ENCODE assay signal across 16 cellular contexts in the genomic region with DNA sequence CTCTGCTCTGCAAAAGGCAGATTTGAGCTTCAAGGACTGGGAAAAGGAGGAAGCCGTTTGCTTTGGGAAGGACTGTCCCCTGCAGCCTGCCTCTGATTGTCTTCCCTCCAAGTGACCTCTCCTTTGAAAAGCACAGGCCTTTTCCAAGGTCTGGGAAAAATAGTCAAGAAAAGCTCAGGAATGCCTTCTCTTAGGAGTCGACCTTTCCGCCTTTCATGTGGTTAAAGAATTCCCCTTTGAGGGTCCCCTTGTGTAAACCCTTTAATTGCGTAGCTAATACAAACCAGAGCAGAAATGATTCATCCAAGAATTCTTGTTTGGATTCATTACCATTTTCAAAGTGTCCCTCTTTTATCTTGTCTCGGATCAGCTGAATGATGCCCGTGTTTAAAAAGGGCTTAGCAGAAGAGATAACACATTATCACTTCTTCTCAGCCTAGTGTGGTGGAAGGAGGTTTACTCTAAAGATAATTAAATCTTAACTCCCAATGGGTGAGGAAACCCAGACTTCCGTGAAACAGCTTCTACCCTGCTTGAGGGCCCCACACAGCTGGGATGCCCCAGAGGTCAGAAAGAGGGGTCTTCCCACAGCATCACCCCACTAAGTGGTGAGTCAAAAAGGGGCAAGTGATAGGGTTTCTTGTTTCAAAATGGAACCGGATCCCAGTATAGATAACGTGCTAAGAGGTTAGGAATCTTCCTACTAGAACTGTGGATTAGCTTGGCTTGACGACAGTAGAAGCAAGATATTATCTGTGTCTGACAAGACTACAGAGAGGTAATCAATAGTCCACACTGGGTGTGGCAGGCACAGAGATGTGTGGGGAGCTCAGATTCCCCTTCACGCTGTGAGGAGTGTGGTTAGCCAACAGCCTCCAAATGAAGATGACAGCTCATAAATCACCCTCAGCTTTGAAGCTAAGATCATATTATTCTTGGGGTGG.
A peak's percentile ranks its signal among the peaks of the same experiment; 100 is the strongest.
DNase-seq lines count a peak whose midpoint lies in the region; ATAC-seq, FAIRE-seq and TF ChIP-seq lines count a peak whose summit lies in the region.
"Had no signal": no experiment of that assay in that cellular context is flagged by ENCODE, and none has a peak within 500 bp of the region (broad histone marks: within the 10 kb centered on the region; RNA-seq: fewer than 3 reads in every experiment).

No MANE protein-coding gene starts in this region.

- no peak for TF ChIP-seq POLR2A in H54 (IDR thresholded peaks at IDR 0.05; ENCODE audit: low read depth, low read length)

- peak overlapping the region; percentile 18 for H3K27ac Mint-ChIP-seq in activated CD8-positive, alpha-beta memory T cell treated with anti-CD3 and anti-CD28 coated beads, Interleukin-2, amount 10 ng/mL, durations not matched to agents 7 days and 5 days
- H3K27ac Mint-ChIP-seq in stimulated activated memory B cell treated with anti-CD40 and anti-IgM and Interleukin-4, amounts not matched to agents 10 μg/mL and 1 μg/mL and 100 μg/mL, for 72 hours, result no peak overlapping the region
- H3K27ac Mint-ChIP-seq: T-helper 1 cell treated with Interleukin-12 subunit alpha and Interleukin-12 subunit beta and Interleukin-4 antibody, amounts not matched to agents 30 μg/mL and 1 μg/mL, for 36 hours had no signal

- no peak overlapping the region for H3K4me3 ChIP-seq in fibroblast of the aortic adventitia (ENCODE audit: low read depth, low read length)
- H3K4me3 ChIP-seq: gastroesophageal sphincter, tibial artery had no signal

- H3K9me3 Mint-ChIP-seq in activated CD8-positive, alpha-beta memory T cell treated with anti-CD3 and anti-CD28 coated beads, Interleukin-2, amount 10 ng/mL, durations not matched to agents 7 days and 5 days (ENCODE audit: low read depth), result no peaks in the 10 kb centered on the region
- H3K9me3 Mint-ChIP-seq in stimulated activated memory B cell treated with anti-CD40 and anti-IgM and Interleukin-4, amounts not matched to agents 10 μg/mL and 1 μg/mL and 100 μg/mL, for 72 hours, result peaks cover 7% of the 10 kb centered on the region

- peaks cover 3% of the 10 kb centered on the region for H3K36me3 Mint-ChIP-seq in activated CD8-positive, alpha-beta memory T cell treated with anti-CD3 and anti-CD28 coated beads, Interleukin-2, amount 10 ng/mL, durations not matched to agents 7 days and 5 days
- no peaks in the 10 kb centered on the region for H3K36me3 Mint-ChIP-seq in stimulated activated memory B cell treated with anti-CD40 and anti-IgM and Interleukin-4, amounts not matched to agents 10 μg/mL and 1 μg/mL and 100 μg/mL, for 72 hours

- CTCF ChIA-PET in activated CD8-positive, alpha-beta memory T cell treated with anti-CD3 and anti-CD28 coated beads, Interleukin-2, amount 10 ng/mL, durations not matched to agents 7 days and 5 days (lab: Charles Lee), result interaction anchor here (1.3 kb wide), 1 partner anchor 14 kb away, joined by 3 read pairs; no protein-coding TSS in a partner anchor

- no peaks in the 10 kb centered on the region for H3K27me3 Mint-ChIP-seq in activated CD8-positive, alpha-beta memory T cell treated with anti-CD3 and anti-CD28 coated beads, Interleukin-2, amount 10 ng/mL, durations not matched to agents 7 days and 5 days
- peaks cover 38% of the 10 kb centered on the region for H3K27me3 Mint-ChIP-seq in stimulated activated memory B cell treated with anti-CD40 and anti-IgM and Interleukin-4, amounts not matched to agents 10 μg/mL and 1 μg/mL and 100 μg/mL, for 72 hours

- TF ChIP-seq CTCF in fibroblast of the aortic adventitia (IDR thresholded peaks at IDR 0.05; ENCODE audit: insufficient read depth, low read length), result no peak

- H3K4me3 Mint-ChIP-seq in activated CD8-positive, alpha-beta memory T cell treated with anti-CD3 and anti-CD28 coated beads, Interleukin-2, amount 10 ng/mL, durations not matched to agents 7 days and 5 days, result no peak overlapping the region
- no peak overlapping the region for H3K4me3 Mint-ChIP-seq in stimulated activated memory B cell treated with anti-CD40 and anti-IgM and Interleukin-4, amounts not matched to agents 10 μg/mL and 1 μg/mL and 100 μg/mL, for 72 hours
- H3K4me3 Mint-ChIP-seq: nephron; T-helper 1 cell treated with Interleukin-12 subunit alpha and Interleukin-12 subunit beta and Interleukin-4 antibody, amounts not matched to agents 30 μg/mL and 1 μg/mL, for 36 hours had no signal

- no peak for FAIRE-seq in H54 (lab: Jason Lieb, UNC)
- FAIRE-seq: D721Med had no signal

- peak; percentile 88 for ATAC-seq in activated CD8-positive, alpha-beta memory T cell treated with anti-CD3 and anti-CD28 coated beads, Interleukin-2, amount 10 ng/mL, durations not matched to agents 7 days and 5 days
- peak; percentile 6 for ATAC-seq in stimulated activated memory B cell treated with anti-CD40 and anti-IgM and Interleukin-4, amounts not matched to agents 10 μg/mL and 1 μg/mL and 100 μg/mL, for 72 hours
- ATAC-seq in GM21619 (IDR thresholded peaks at IDR 0.05; ENCODE audit: unreplicated experiment), result no peak
- ATAC-seq: gastroesophageal sphincter had no signal

- DNase-seq in activated CD8-positive, alpha-beta memory T cell treated with anti-CD3 and anti-CD28 coated beads, Interleukin-2, amount 10 ng/mL, durations not matched to agents 7 days and 5 days, result peak; percentile 72
- DNase-seq in activated CD8-positive, alpha-beta memory T cell treated with anti-CD3 and anti-CD28 coated beads, Interleukin-2, amount 50 U/mL, for 4 hours, result no peak
- DNase-seq in RPMI7951 (ENCODE audit: low read depth) (peak; percentile 92), fibroblast of the aortic adventitia (ENCODE audit: low read depth) (peak; percentile 14), COR-L47 (lab: John Stamatoyannopoulos, UW) (no peak), H54 (ENCODE audit: insufficient read length, low spot score) (no peak)
- DNase-seq: amygdala, dermis blood vessel endothelial cell, MM.1S, tibial artery had no signal

- peaks cover 19% of the 10 kb centered on the region for H3K4me1 Mint-ChIP-seq in activated CD8-positive, alpha-beta memory T cell treated with anti-CD3 and anti-CD28 coated beads, Interleukin-2, amount 10 ng/mL, durations not matched to agents 7 days and 5 days
- no peaks in the 10 kb centered on the region for H3K4me1 Mint-ChIP-seq in stimulated activated memory B cell treated with anti-CD40 and anti-IgM and Interleukin-4, amounts not matched to agents 10 μg/mL and 1 μg/mL and 100 μg/mL, for 72 hours

Comparison
In these comparisons a context has a peak if more than half of its experiments do, and no peak if none do; other contexts are left out.
1. DNase-seq: peak in activated CD8-positive, alpha-beta memory T cell treated with anti-CD3 and anti-CD28 coated beads, Interleukin-2, amount 10 ng/mL, durations not matched to agents 7 days and 5 days (single experiment), RPMI7951 (single experiment) and fibroblast of the aortic adventitia (single experiment); none in activated CD8-positive, alpha-beta memory T cell treated with anti-CD3 and anti-CD28 coated beads, Interleukin-2, amount 50 U/mL, for 4 hours (single experiment), COR-L47 (single experiment) and H54 (single experiment).